Comparison of ENCODE assay signal across 8 cellular contexts in the genomic region with DNA sequence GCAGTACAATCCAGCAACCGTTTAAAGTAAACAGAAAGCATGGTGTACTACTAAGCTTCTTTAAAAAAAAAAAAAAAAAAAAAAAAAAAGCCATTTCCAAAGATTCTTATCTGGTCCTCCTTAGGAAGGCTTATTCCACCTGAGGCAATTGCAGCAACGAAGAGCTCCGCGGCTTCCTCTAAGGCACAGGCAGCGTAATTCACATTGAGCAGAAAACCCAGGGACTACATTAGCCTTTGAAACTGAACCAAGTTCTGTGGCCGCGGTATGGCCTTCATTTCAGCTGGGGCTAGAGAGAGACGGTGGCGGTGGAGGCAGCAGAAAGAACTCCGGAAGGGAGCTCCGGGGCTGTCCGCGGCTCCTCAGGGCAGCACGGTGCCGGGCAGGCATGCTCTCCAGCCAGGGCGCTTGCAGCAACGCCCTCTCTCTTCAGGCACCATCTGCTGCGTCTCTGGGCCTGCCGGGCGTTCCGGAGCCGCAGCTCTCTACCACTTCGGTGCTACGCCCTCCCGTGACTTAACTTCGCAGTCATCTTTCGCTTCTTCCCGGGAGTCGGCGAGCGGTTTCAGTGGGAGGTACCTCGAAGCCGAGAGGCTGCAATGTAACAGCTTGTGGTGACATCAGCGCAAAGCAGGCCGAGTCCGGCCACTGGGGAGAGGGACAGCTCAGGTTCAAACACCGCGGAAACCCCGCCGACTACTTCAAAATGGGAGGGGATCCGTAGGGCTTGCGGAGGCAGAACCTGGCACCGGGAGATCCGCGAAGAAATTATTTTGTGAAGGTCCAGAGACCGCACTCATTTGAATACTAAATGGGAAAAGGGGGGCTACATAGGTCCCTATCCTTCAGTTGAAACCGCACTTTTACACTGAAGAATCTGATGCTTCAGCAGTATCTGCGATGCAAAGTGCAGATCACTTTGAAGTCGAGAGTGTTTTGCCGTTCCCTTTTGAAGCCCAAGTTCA.
A peak's percentile ranks its signal among the peaks of the same experiment; 100 is the strongest.
DNase-seq lines count a peak whose midpoint lies in the region; ATAC-seq and TF ChIP-seq lines count a peak whose summit lies in the region.

No MANE protein-coding gene starts in this region.

- no peaks in the 10 kb centered on the region for H3K36me3 ChIP-seq in upper lobe of left lung

- H3K9me3 ChIP-seq in upper lobe of left lung, result no peaks in the 10 kb centered on the region

- TF ChIP-seq POLR2A in NB4 (IDR thresholded peaks at IDR 0.05; ENCODE audit: extremely low read depth, insufficient read length) (peak; percentile 35), upper lobe of left lung (IDR thresholded peaks at IDR 0.05) (peak in 3 of 4 donors; percentile 65 to 83 (median 83))

- intact Hi-C loops in left ventricle myocardium superior (cut with micrococcal nuclease) (no loop called here), posterior cingulate gyrus (cut with DNase I) (loop anchor here (10.0 kb wide), 1 partner anchor 48 kb away; no protein-coding TSS in a partner anchor)

- peak overlapping the region; percentile 85 to 91 (median 90) for H3K27ac ChIP-seq in upper lobe of left lung

- H3K4me3 ChIP-seq in NB4 (ENCODE audit: low read depth, low read length), result peak overlapping the region; percentile 66
- peak overlapping the region; percentile 43 to 59 (median 51) for H3K4me3 ChIP-seq in upper lobe of left lung

- H3K4me1 ChIP-seq in upper lobe of left lung, result peaks cover 7 to 22% (median 20%) of the 10 kb centered on the region in 4 donors

- ATAC-seq in HG02588 (IDR thresholded peaks at IDR 0.05; ENCODE audit: unreplicated experiment) (peak; percentile 96), left ventricle myocardium superior (peak; percentile 96), upper lobe of left lung (ENCODE audit: low FRiP score in 2 of 2) (peak; percentile 97 to 98)

- DNase-seq in NB4 (ENCODE audit: low read depth) (peak; percentile 96), SKM-1 treated with dmso at 0.1 percent for 144 hours (lab: John Stamatoyannopoulos, UW; ENCODE audit: unreplicated experiment) (peak; percentile 93), amygdala (lab: John Stamatoyannopoulos, UW) (peak in 55 of 56 donors; percentile 24 to 92 (median 72)), left ventricle myocardium superior (peak; percentile 93), posterior cingulate gyrus (peak; percentile 66 to 97 (median 80)), upper lobe of left lung (peak; percentile 93 to 96)

- 0 to 1% methylated on average over 33 to 50 of the region's 50 CpGs for WGBS in upper lobe of left lung, 2 donors

- H3K27me3 ChIP-seq in upper lobe of left lung, result no peaks in the 10 kb centered on the region

- no peak for TF ChIP-seq EP300 in upper lobe of left lung (IDR thresholded peaks at IDR 0.05)

- peak; percentile 27; the same call in 1 of the 3 replicates for TF ChIP-seq CTCF in GM12872 (IDR thresholded peaks at IDR 0.05; ENCODE audit: insufficient read depth, low read depth, low read length)
- no peak for TF ChIP-seq CTCF in NB4 (IDR thresholded peaks at IDR 0.05; ENCODE audit: low read depth, low read length)
- peak in 5 of 6 experiments; percentile 21 to 59 (median 31) for TF ChIP-seq CTCF in upper lobe of left lung (IDR thresholded peaks at IDR 0.05)

Comparison
In these comparisons a context has a peak if more than half of its experiments do, and no peak if none do; other contexts are left out.
1. Peak in every context shown above with its lines: DNase-seq, ATAC-seq, H3K4me3 ChIP-seq and H3K27ac ChIP-seq.